8 cellular contexts compared by ENCODE assay signal in genomic region chr3:50652709-50653108, GRCh38. TPM values are rescaled to one million over a fixed set of nuclear protein-coding genes. Genes with fewer than 3 reads are reported as not detected.
DNase-seq lines count a peak whose midpoint lies in the region; ATAC-seq and TF ChIP-seq lines count a peak whose summit lies in the region.

No MANE protein-coding gene starts in this region.

- WGBS in body of pancreas, 2 donors = 64 to 71% methylated on average over 2 of the region's 2 CpGs

- peaks cover 9% of the 10 kb centered on the region for H3K4me1 Mint-ChIP-seq in T-helper 2 cell treated with Interferon-gamma antibody and Interleukin-4, amounts not matched to agents 5 μg/mL and 100 μg/mL, for 36 hours (ENCODE audit: low read depth)

- H3K9me3 ChIP-seq in body of pancreas = no peaks in the 10 kb centered on the region
- H3K9me3 ChIP-seq in lower lobe of right lung = no peaks in the 10 kb centered on the region

- no peak overlapping the region for H3K27ac ChIP-seq in body of pancreas
- no peak overlapping the region for H3K27ac ChIP-seq in lower lobe of right lung

- H3K27me3 ChIP-seq in body of pancreas = no peaks in the 10 kb centered on the region
- no peaks in the 10 kb centered on the region for H3K27me3 ChIP-seq in lower lobe of right lung (ENCODE audit: low read depth)

- DNase-seq in SKM-1 treated with dmso at 0.1 percent for 144 hours (lab: John Stamatoyannopoulos, UW; ENCODE audit: unreplicated experiment) (peak; percentile 60), SKM-1 (lab: John Stamatoyannopoulos, UW; ENCODE audit: unreplicated experiment) (no peak), body of pancreas (peak; percentile 24 to 44 (median 32)), lower lobe of right lung (no peak), NCI-H1694 treated with DMSO at 0.1 percent for 48 hours (lab: John Stamatoyannopoulos, UW) (no peak)
- DNase-seq in T-helper 2 cell treated with Interferon-gamma antibody and Interleukin-4, amounts not matched to agents 5 μg/mL and 100 μg/mL, for 36 hours (ENCODE audit: low spot score) = peak; percentile 36

- TF ChIP-seq POLR2A in body of pancreas (IDR thresholded peaks at IDR 0.05) = no peak

- no peaks in the 10 kb centered on the region for H3K27me3 Mint-ChIP-seq in T-helper 2 cell treated with Interferon-gamma antibody and Interleukin-4, amounts not matched to agents 5 μg/mL and 100 μg/mL, for 36 hours (ENCODE audit: low read depth)

- H3K36me3 ChIP-seq in body of pancreas (replicated peaks in 1 of 2; ENCODE audit: insufficient read depth in 1 of 2, low read depth in 2 of 2) (no peaks in the 10 kb centered on the region), lower lobe of right lung (peaks cover 17% of the 10 kb centered on the region)

- ATAC-seq in body of pancreas = no peak
- ATAC-seq in lower lobe of right lung = peak; percentile 73 to 78
- ATAC-seq in HG02981 (IDR thresholded peaks at IDR 0.05; ENCODE audit: unreplicated experiment) = no peak
- no peak for ATAC-seq in GM18858 (IDR thresholded peaks at IDR 0.05; ENCODE audit: unreplicated experiment)

- H3K36me3 Mint-ChIP-seq in T-helper 2 cell treated with Interferon-gamma antibody and Interleukin-4, amounts not matched to agents 5 μg/mL and 100 μg/mL, for 36 hours (ENCODE audit: low read depth) = peaks cover 16% of the 10 kb centered on the region

- no peak overlapping the region for H3K4me3 Mint-ChIP-seq in T-helper 2 cell treated with Interferon-gamma antibody and Interleukin-4, amounts not matched to agents 5 μg/mL and 100 μg/mL, for 36 hours

- H3K27ac Mint-ChIP-seq in T-helper 2 cell treated with Interferon-gamma antibody and Interleukin-4, amounts not matched to agents 5 μg/mL and 100 μg/mL, for 36 hours = no peak overlapping the region

- H3K4me3 ChIP-seq in body of pancreas (no peak overlapping the region), lower lobe of right lung (no peak overlapping the region)

- no peaks in the 10 kb centered on the region for H3K9me3 Mint-ChIP-seq in T-helper 2 cell treated with Interferon-gamma antibody and Interleukin-4, amounts not matched to agents 5 μg/mL and 100 μg/mL, for 36 hours

- H3K4me1 ChIP-seq in body of pancreas (no peaks in the 10 kb centered on the region), lower lobe of right lung (no peaks in the 10 kb centered on the region)

- TF ChIP-seq CTCF in body of pancreas (IDR thresholded peaks at IDR 0.05) = peak in 5 of 7 experiments; percentile 25 to 48 (median 44)
- peak; percentile 51 for TF ChIP-seq CTCF in lower lobe of right lung (IDR thresholded peaks at IDR 0.05)

- intact Hi-C loops in body of pancreas (cut with DNase I) = no loop called here
- intact Hi-C loops in lower lobe of right lung (cut with DNase I) = no loop called here

RNA-seq across cellular contexts. Expression of gene DOCK3, which starts 22.0 kb away (rescaled TPM):
- total RNA-seq in body of pancreas = under 1 TPM in 1 of 2 donors, not detected in 1; 0.52 TPM
- 1.5 TPM for total RNA-seq in lower lobe of right lung

RNA-seq across cellular contexts. Expression of gene MAPKAPK3, which starts 35.8 kb away (rescaled TPM):
- total RNA-seq in body of pancreas (10 to 100 TPM; 23.6 to 29.3 TPM), lower lobe of right lung (68.6 TPM)

RNA-seq across cellular contexts. Expression of gene CISH, which starts 41.1 kb away (rescaled TPM):
- total RNA-seq in body of pancreas (10 to 100 TPM in 1 of 2 donors, 1 to 10 TPM in 1; 4.9 to 19.8 TPM), lower lobe of right lung (48.8 TPM)

Comparison
In these comparisons a context has a peak if more than half of its experiments do, and no peak if none do; other contexts are left out.
1. DNase-seq: peak in SKM-1 treated with dmso at 0.1 percent for 144 hours (single experiment), T-helper 2 cell treated with Interferon-gamma antibody and Interleukin-4, amounts not matched to agents 5 μg/mL and 100 μg/mL, for 36 hours (single experiment) and body of pancreas (4 of 4); none in SKM-1 (single experiment), lower lobe of right lung (single experiment) and NCI-H1694 treated with DMSO at 0.1 percent for 48 hours (single experiment).
2. ATAC-seq: peak in lower lobe of right lung (2 of 2); none in body of pancreas (single experiment), HG02981 (single experiment) and GM18858 (single experiment).